ENCODE assay signal across 19 cellular contexts in genomic region chr2:208827109-208827508, GRCh38.
DNase-seq lines count a peak whose midpoint lies in the region; ATAC-seq, FAIRE-seq and TF ChIP-seq lines count a peak whose summit lies in the region.
"Had no signal": no experiment of that assay in that cellular context is flagged by ENCODE, and none has a peak within 500 bp of the region (broad histone marks: within the 10 kb centered on the region; RNA-seq: fewer than 3 reads in every experiment).

No MANE protein-coding gene starts in this region.

- H3K9me1 ChIP-seq in K562 (ENCODE audit: control insufficient read depth, insufficient read depth, low read length) = no peaks in the 10 kb centered on the region

- TF ChIP-seq RAD21 in K562 (CRISPR knock-in tag; conservative IDR thresholded peaks at IDR 0.05 in 1 of 2, IDR thresholded peaks at IDR 0.05 in 1 of 2) = no peak

- H3K9ac ChIP-seq in MM.1S (ENCODE audit: low read length) (peak overlapping the region; percentile 21; the same call in 1 of the 2 replicates), K562 (ENCODE audit: insufficient read depth in 1 of 2, low read depth in 2 of 2, low read length in 2 of 2) (no peak overlapping the region)
- H3K9ac ChIP-seq: BLaER1 had no signal

- H3F3A ChIP-seq in MM.1S (ENCODE audit: insufficient read depth, low read length) = peaks cover 21% of the 10 kb centered on the region

- no TSS peak for BruUV-seq in K562 (replicated peaks; lab: Mats Ljungman, UMichigan)

- no peak for FAIRE-seq in K562 (lab: Jason Lieb, UNC)
- FAIRE-seq: GM19239, HTR-8/SVneo had no signal

- H3K79me2 ChIP-seq in MM.1S (ENCODE audit: low read length) = no peaks in the 10 kb centered on the region
- no peaks in the 10 kb centered on the region for H3K79me2 ChIP-seq in K562 (ENCODE audit: control insufficient read depth, insufficient read depth, low read length)

- peak overlapping the region; percentile 73; the same call in 1 of the 2 replicates for H3K27ac ChIP-seq in MM.1S (ENCODE audit: low read length)
- H3K27ac ChIP-seq in K562 (ENCODE audit: extremely low read depth, low read depth, low read length) = no peak overlapping the region
- no peak overlapping the region for H3K27ac ChIP-seq in prostate gland
- H3K27ac ChIP-seq: BLaER1 had no signal

- CTCF ChIA-PET in K562 (lab: Yijun Ruan, JAX; ENCODE audit: low intra/inter-chr PET ratio) = no interaction called here
- CTCF ChIA-PET in HEK293T (lab: Yijun Ruan, JAX) = no interaction called here

- intact Hi-C loops in K562 (cut with micrococcal nuclease) (no loop called here), left colon (cut with DNase I, micrococcal nuclease) (no loop called here), prostate gland (cut with DNase I) (no loop called here)

- H4K20me1 ChIP-seq in MM.1S (ENCODE audit: insufficient read depth, low read length) = no peaks in the 10 kb centered on the region
- no peaks in the 10 kb centered on the region for H4K20me1 ChIP-seq in K562 (replicated peaks; ENCODE audit: control insufficient read depth, insufficient read depth, low read length)
- H4K20me1 ChIP-seq: BLaER1 had no signal

- TF ChIP-seq CTCF in MM.1S (IDR thresholded peaks at IDR 0.05; ENCODE audit: low read length) (no peak), K562 (IDR thresholded peaks at IDR 0.05 in 2 of 3, conservative IDR thresholded peaks at IDR 0.05 in 1 of 3; ENCODE audit: insufficient read depth in 2 of 3, low read depth in 1 of 3, low read length in 3 of 3) (no peak), prostate gland (IDR thresholded peaks at IDR 0.05) (no peak)

- 3% methylated on average over 2 of the region's 3 CpGs for WGBS in K562 (ENCODE audit: insufficient coverage, low coverage, missing lambda C conversion rate)
- 39% methylated on average over 3 of the region's 3 CpGs for WGBS in prostate gland

- DNase-seq in MM.1S (no peak), K562 (ENCODE audit: extremely low read depth in 1 of 4, low spot score in 3 of 4) (peak in 1 of 4 experiments; percentile 15), left colon (no peak), HEK293T (ENCODE audit: extremely low spot score) (no peak), prostate gland (ENCODE audit: low spot score) (no peak), GF-D8 (lab: John Stamatoyannopoulos, UW) (no peak)
- DNase-seq: 8988T; CD4-positive, alpha-beta memory T cell; DMS153; DMS79; GDM1; GOT3; H7; IMR-90 had no signal

- no peaks in the 10 kb centered on the region for H3K9me3 ChIP-seq in MM.1S (replicated peaks; ENCODE audit: insufficient read depth, low read length)
- no peaks in the 10 kb centered on the region for H3K9me3 ChIP-seq in K562 (replicated peaks; ENCODE audit: control insufficient read depth, insufficient read depth, low read depth, low read length)
- H3K9me3 ChIP-seq in prostate gland = no peaks in the 10 kb centered on the region
- H3K9me3 ChIP-seq: BLaER1 had no signal

- H3K4me3 ChIP-seq in MM.1S (ENCODE audit: low read length) (peak overlapping the region; percentile 42), K562 (no peak overlapping the region), prostate gland (no peak overlapping the region)
- H3K4me3 ChIP-seq: BLaER1 had no signal

- H3K36me3 ChIP-seq in MM.1S (replicated peaks; ENCODE audit: insufficient read depth, low read length) = no peaks in the 10 kb centered on the region
- H3K36me3 ChIP-seq in K562 (ENCODE audit: control insufficient read depth, insufficient read depth, low read length) = no peaks in the 10 kb centered on the region
- no peaks in the 10 kb centered on the region for H3K36me3 ChIP-seq in prostate gland
- H3K36me3 ChIP-seq: BLaER1 had no signal

- POLR2A ChIA-PET in K562 (lab: Yijun Ruan, JAX) (no interaction called here), HEK293T (lab: Yijun Ruan, JAX) (no interaction called here)

- in situ Hi-C loops in K562 (cut with MboI) = no loop called here

- ATAC-seq in K562 (peak; percentile 39; the same call in 2 of the 3 replicates), left colon (peak; percentile 45), GM18867 (IDR thresholded peaks at IDR 0.05; ENCODE audit: unreplicated experiment) (no peak)
- ATAC-seq: HCT116 had no signal

- peaks cover 31% of the 10 kb centered on the region for H3K4me1 ChIP-seq in MM.1S (ENCODE audit: low read length)
- no peaks in the 10 kb centered on the region for H3K4me1 ChIP-seq in K562 (replicated peaks in 1 of 2; ENCODE audit: control insufficient read depth in 2 of 2, insufficient read depth in 2 of 2, low read length in 2 of 2)
- H3K4me1 ChIP-seq in prostate gland (replicated peaks) = no peaks in the 10 kb centered on the region
- H3K4me1 ChIP-seq: BLaER1 had no signal

- H3K4me2 ChIP-seq in MM.1S (ENCODE audit: low read depth, low read length) (peak overlapping the region; percentile 41), K562 (ENCODE audit: insufficient read depth, low read length) (no peak overlapping the region)
- H3K4me2 ChIP-seq: BLaER1 had no signal

- no peak for TF ChIP-seq EP300 in K562 (IDR thresholded peaks at IDR 0.05; ENCODE audit: low read length)

- TF ChIP-seq POLR2A in K562 (conservative IDR thresholded peaks at IDR 0.05) (no peak), prostate gland (IDR thresholded peaks at IDR 0.05) (no peak)

- no peaks in the 10 kb centered on the region for H3K27me3 ChIP-seq in MM.1S (replicated peaks; ENCODE audit: insufficient read depth, low read length)
- no peaks in the 10 kb centered on the region for H3K27me3 ChIP-seq in K562 (ENCODE audit: control insufficient read depth in 2 of 2, insufficient read depth in 2 of 2, low read length in 2 of 2)
- no peaks in the 10 kb centered on the region for H3K27me3 ChIP-seq in prostate gland (replicated peaks; ENCODE audit: insufficient read depth)
- H3K27me3 ChIP-seq: BLaER1 had no signal

- H2AFZ ChIP-seq in MM.1S (ENCODE audit: low read length) (peak overlapping the region; percentile 72), K562 (ENCODE audit: low read depth, low read length) (no peak overlapping the region)

- H3K9me2 ChIP-seq in MM.1S (replicated peaks; ENCODE audit: insufficient read depth, low read length) = no peaks in the 10 kb centered on the region

TF ChIP-seq in K562, 482 proteins besides CTCF, POLR2A, EP300 and RAD21:
- TF ChIP-seq, protein P1, sequence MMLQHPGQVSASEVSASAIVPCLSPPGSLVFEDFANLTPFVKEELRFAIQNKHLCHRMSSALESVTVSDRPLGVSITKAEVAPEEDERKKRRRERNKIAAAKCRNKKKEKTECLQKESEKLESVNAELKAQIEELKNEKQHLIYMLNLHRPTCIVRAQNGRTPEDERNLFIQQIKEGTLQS (IDR thresholded peaks at IDR 0.05) = no peak
- TF ChIP-seq, protein P1 (CRISPR knock-in tag; conservative IDR thresholded peaks at IDR 0.05) = no peak
- TF ChIP-seq, protein P2, sequence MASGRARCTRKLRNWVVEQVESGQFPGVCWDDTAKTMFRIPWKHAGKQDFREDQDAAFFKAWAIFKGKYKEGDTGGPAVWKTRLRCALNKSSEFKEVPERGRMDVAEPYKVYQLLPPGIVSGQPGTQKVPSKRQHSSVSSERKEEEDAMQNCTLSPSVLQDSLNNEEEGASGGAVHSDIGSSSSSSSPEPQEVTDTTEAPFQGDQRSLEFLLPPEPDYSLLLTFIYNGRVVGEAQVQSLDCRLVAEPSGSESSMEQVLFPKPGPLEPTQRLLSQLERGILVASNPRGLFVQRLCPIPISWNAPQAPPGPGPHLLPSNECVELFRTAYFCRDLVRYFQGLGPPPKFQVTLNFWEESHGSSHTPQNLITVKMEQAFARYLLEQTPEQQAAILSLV (tag; IDR thresholded peaks at IDR 0.05) = no peak
- peak; percentile 9; the same call in 1 of the 2 replicates for TF ChIP-seq TCF3 (CRISPR knock-in tag; IDR thresholded peaks at IDR 0.05)
- TF ChIP-seq ZNF507 (tag; conservative IDR thresholded peaks at IDR 0.05) = no peak

TF ChIP-seq in HEK293T, 16 proteins besides CTCF, POLR2A, EP300 and RAD21:
- TF ChIP-seq SP1 (IDR thresholded peaks at IDR 0.05) = no peak
- TF ChIP-seq PKNOX1 (IDR thresholded peaks at IDR 0.05) = no peak
- no peak for TF ChIP-seq HDGF (IDR thresholded peaks at IDR 0.05; ENCODE audit: borderline replicate concordance)
- no peak for TF ChIP-seq L3MBTL2 (conservative IDR thresholded peaks at IDR 0.05)
- TF ChIP-seq BHLHE40 (IDR thresholded peaks at IDR 0.05; ENCODE audit: borderline replicate concordance) = no peak
- TF ChIP-seq ELF4 (IDR thresholded peaks at IDR 0.05) = no peak
- no peak for TF ChIP-seq SUZ12 (IDR thresholded peaks at IDR 0.05)
- TF ChIP-seq FOXA1 (IDR thresholded peaks at IDR 0.05) = no peak
- no peak for TF ChIP-seq NFRKB (IDR thresholded peaks at IDR 0.05)
- no peak for TF ChIP-seq ZNF384 (IDR thresholded peaks at IDR 0.05)
- no peak for TF ChIP-seq LEF1 (IDR thresholded peaks at IDR 0.05; ENCODE audit: borderline replicate concordance)
- TF ChIP-seq ARNT (IDR thresholded peaks at IDR 0.05) = no peak
- no peak for TF ChIP-seq TARDBP (IDR thresholded peaks at IDR 0.05)
- no peak for TF ChIP-seq FOXK2 (IDR thresholded peaks at IDR 0.05)
